In genomic region chr1:71292203-71292602, GRCh38 we compare ENCODE assay signal across 28 cellular contexts.
"Had no signal": no experiment of that assay in that cellular context is flagged by ENCODE, and none has a peak within 500 bp of the region (broad histone marks: within the 10 kb centered on the region; RNA-seq: fewer than 3 reads in every experiment).

No MANE protein-coding gene starts in this region.

- H3K4me1 ChIP-seq: colonic mucosa, esophagus muscularis mucosa, esophagus squamous epithelium, foreskin keratinocyte, gastrocnemius medialis, gastroesophageal sphincter, heart left ventricle, heart right ventricle had no signal

- DNase-seq: colonic mucosa; cortex of kidney; dermis blood vessel endothelial cell; dorsolateral prefrontal cortex; effector CD4-positive, alpha-beta T cell; effector CD8-positive, alpha-beta T cell; effector memory CD4-positive, alpha-beta T cell; effector memory CD8-positive, alpha-beta T cell; endodermal cell; erythroblast; esophagus squamous epithelium; foreskin fibroblast; foreskin keratinocyte; foreskin melanocyte; gastrocnemius medialis; glutamatergic neuron; head of caudate nucleus; heart left ventricle; heart right ventricle had no signal

- H3K9me3 ChIP-seq: colonic mucosa, esophagus muscularis mucosa, gastrocnemius medialis, gastroesophageal sphincter, heart left ventricle, heart right ventricle had no signal

- FAIRE-seq: endometrium, endothelial cell of umbilical vein, frontal cortex had no signal

- H3K4me2 ChIP-seq: hepatocyte had no signal

- H3K27me3 ChIP-seq: colonic mucosa, dorsolateral prefrontal cortex, esophagus muscularis mucosa, esophagus squamous epithelium, foreskin keratinocyte, gastrocnemius medialis, gastroesophageal sphincter, heart left ventricle, heart right ventricle, hepatocyte had no signal

- ATAC-seq: effector memory CD8-positive, alpha-beta T cell; esophagus mucosa; foreskin keratinocyte; gastrocnemius medialis; gastroesophageal sphincter; heart left ventricle; heart right ventricle had no signal

- H3K27ac ChIP-seq: colonic mucosa, coronary artery, dorsolateral prefrontal cortex, epithelial cell of prostate, esophagus muscularis mucosa, esophagus squamous epithelium, foreskin keratinocyte, gastrocnemius medialis, gastroesophageal sphincter, heart left ventricle, heart right ventricle, hepatocyte had no signal

- H3K36me3 ChIP-seq: colonic mucosa, esophagus muscularis mucosa, esophagus squamous epithelium, gastrocnemius medialis, gastroesophageal sphincter, heart left ventricle, heart right ventricle had no signal

- H3K79me2 ChIP-seq: hepatocyte had no signal

- H3K4me3 ChIP-seq: colonic mucosa, coronary artery, dorsolateral prefrontal cortex, esophagus muscularis mucosa, esophagus squamous epithelium, gastrocnemius medialis, gastroesophageal sphincter, heart left ventricle, heart right ventricle, hepatocyte had no signal

- H2AFZ ChIP-seq: hepatocyte had no signal
